ENCODE assay signal across 38 cellular contexts in the genomic region with DNA sequence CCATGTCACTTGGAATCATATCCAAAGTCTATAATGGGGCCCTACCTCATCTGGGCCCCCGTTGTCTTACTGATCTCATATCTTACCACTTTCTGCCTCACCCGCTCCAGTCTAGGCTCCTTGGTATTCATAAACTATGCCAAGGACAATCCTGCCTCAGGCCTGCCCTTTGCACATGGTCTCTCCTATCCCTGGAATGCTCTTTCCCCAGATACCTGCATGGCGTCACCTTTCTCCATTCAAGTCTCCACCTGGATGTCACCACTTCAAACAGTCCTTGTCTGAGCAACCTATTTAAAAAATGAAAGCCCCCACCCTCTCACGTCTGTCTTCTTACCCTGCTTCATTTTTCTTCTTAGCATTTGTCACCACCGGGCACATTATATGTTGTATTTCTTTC. TPM values are rescaled to one million over a fixed set of nuclear protein-coding genes. Genes with fewer than 3 reads are reported as not detected.
"Had no signal": no experiment of that assay in that cellular context is flagged by ENCODE, and none has a peak within 500 bp of the region (broad histone marks: within the 10 kb centered on the region; RNA-seq: fewer than 3 reads in every experiment).

No MANE protein-coding gene starts in this region.

- H3K9me3 ChIP-seq: MG63 had no signal

- H3K4me3 ChIP-seq: MG63 had no signal

- H3K9ac ChIP-seq: KMS-11 had no signal

- DNase-seq: Karpas-422, Kasumi-1, MG63, MM.1S, MV-4-11, NCI-H1048, NCI-H1092, NCI-H1092 treated with DMSO at 0.1 percent for 48 hours, NCI-H1105, NCI-H1105 treated with DMSO at 0.1 percent for 48 hours, NCI-H1417, NCI-H1417 treated with DMSO at 0.1 percent for 48 hours, NCI-H1436, NCI-H1436 treated with DMSO at 0.1 percent for 48 hours, NCI-H146, NCI-H1694, NCI-H1694 treated with DMSO at 0.1 percent for 48 hours, NCI-H187, NCI-H187 treated with DMSO at 0.1 percent for 48 hours, NCI-H1930, NCI-H2029, NCI-H2029 treated with DMSO at 0.1 percent for 48 hours, NCI-H2081, NCI-H2081 treated with DMSO at 0.1 percent for 48 hours, NCI-H2107, NCI-H2171, NCI-H2171 treated with DMSO at 0.1 percent for 48 hours, NCI-H2227 treated with DMSO at 0.1 percent for 48 hours, NCI-H226, NCI-H345, NCI-H446, NCI-H446 treated with DMSO at 0.1 percent for 48 hours, NCI-H510A had no signal

- H3K27me3 ChIP-seq: MG63 had no signal

- H3K36me3 ChIP-seq: MG63 had no signal

- H3K27ac ChIP-seq: KMS-11 had no signal

- H3K4me2 ChIP-seq: KMS-11 had no signal

RNA-seq across cellular contexts. Expression of gene VGLL1, which starts 8.2 kb away (rescaled TPM):
- total RNA-seq: LHCN-M2, M059J, MCF 10A, NCI-H460 had no signal

RNA-seq across cellular contexts. Expression of gene BRS3, which starts 52.5 kb away (rescaled TPM):
- total RNA-seq: LHCN-M2, M059J, MCF 10A, NCI-H460 had no signal
